9 cellular contexts compared by ENCODE assay signal in genomic region chr12:26748741-26749431, GRCh38.
DNase-seq lines count a peak whose midpoint lies in the region; ATAC-seq and TF ChIP-seq lines count a peak whose summit lies in the region.
"Had no signal": no experiment of that assay in that cellular context is flagged by ENCODE, and none has a peak within 500 bp of the region (broad histone marks: within the 10 kb centered on the region; RNA-seq: fewer than 3 reads in every experiment).

No MANE protein-coding gene starts in this region.

- no peaks in the 10 kb centered on the region for H3K9me3 ChIP-seq in smooth muscle cell (replicated peaks; ENCODE audit: low read depth)
- H3K9me3 ChIP-seq: SJSA1 had no signal

- peaks cover 58% of the 10 kb centered on the region for H3K4me1 Mint-ChIP-seq in activated CD4-positive, alpha-beta T cell treated with anti-CD3 and anti-CD28 coated beads, Interleukin-2, amount 10 ng/mL, durations not matched to agents 7 days and 5 days
- peaks cover 42% of the 10 kb centered on the region for H3K4me1 Mint-ChIP-seq in activated naive CD8-positive, alpha-beta T cell treated with anti-CD3 and anti-CD28 coated beads, Interleukin-2, amount 10 ng/mL, durations not matched to agents 7 days and 5 days

- no peak for DNase-seq in activated CD4-positive, alpha-beta T cell treated with anti-CD3 and anti-CD28 coated beads, Interleukin-2, amount 10 ng/mL, durations not matched to agents 7 days and 5 days
- no peak for DNase-seq in activated CD4-positive, alpha-beta T cell treated with anti-CD3 and anti-CD28 coated beads for 1 hour
- DNase-seq in activated naive CD8-positive, alpha-beta T cell treated with anti-CD3 and anti-CD28 coated beads, Interleukin-2, amount 10 ng/mL, durations not matched to agents 7 days and 5 days, result no peak
- DNase-seq in smooth muscle cell (lab: John Stamatoyannopoulos, UW; ENCODE audit: unreplicated experiment), result no peak
- no peak for DNase-seq in epidermal melanocyte (ENCODE audit: insufficient read length, low spot score)
- no peak for DNase-seq in foreskin melanocyte
- no peak for DNase-seq in NCI-H2196 (lab: John Stamatoyannopoulos, UW; ENCODE audit: unreplicated experiment)

- no peak overlapping the region for H2AFZ ChIP-seq in smooth muscle cell (ENCODE audit: low read depth)

- peak overlapping the region; percentile 87 for H3K27ac ChIP-seq in smooth muscle cell (ENCODE audit: low read depth)
- H3K27ac ChIP-seq: SJSA1 had no signal

- H3K9ac ChIP-seq in smooth muscle cell (ENCODE audit: low read depth), result peak overlapping the region; percentile 16

- H3K9me3 Mint-ChIP-seq in activated CD4-positive, alpha-beta T cell treated with anti-CD3 and anti-CD28 coated beads, Interleukin-2, amount 10 ng/mL, durations not matched to agents 7 days and 5 days, result peaks cover 17% of the 10 kb centered on the region
- H3K9me3 Mint-ChIP-seq in activated naive CD8-positive, alpha-beta T cell treated with anti-CD3 and anti-CD28 coated beads, Interleukin-2, amount 10 ng/mL, durations not matched to agents 7 days and 5 days, result peaks cover 6% of the 10 kb centered on the region

- peak overlapping the region; percentile 82 for H3K4me2 ChIP-seq in smooth muscle cell

- peaks cover 14% of the 10 kb centered on the region for H3K4me1 ChIP-seq in smooth muscle cell (ENCODE audit: low read depth)

- WGBS in smooth muscle cell (ENCODE audit: low lambda C conversion rate), result 31% methylated on average over 4 of the region's 4 CpGs

- no peak for TF ChIP-seq CTCF in smooth muscle cell (IDR thresholded peaks at IDR 0.05; ENCODE audit: borderline replicate concordance, insufficient read depth, poor library complexity, severe bottlenecking)

- CTCF ChIA-PET in activated CD4-positive, alpha-beta T cell treated with anti-CD3 and anti-CD28 coated beads, Interleukin-2, amount 10 ng/mL, durations not matched to agents 7 days and 5 days (lab: Charles Lee), result no interaction called here

- peak; percentile 37 for ATAC-seq in HG03066 (IDR thresholded peaks at IDR 0.05; ENCODE audit: low read depth, unreplicated experiment)
- ATAC-seq in activated naive CD8-positive, alpha-beta T cell treated with anti-CD3 and anti-CD28 coated beads, Interleukin-2, amount 10 ng/mL, durations not matched to agents 7 days and 5 days (ENCODE audit: low read depth), result peak; percentile 40

- no peaks in the 10 kb centered on the region for H4K20me1 ChIP-seq in smooth muscle cell (ENCODE audit: low read depth)

- H3K4me3 ChIP-seq in smooth muscle cell, result peak overlapping the region; percentile 14
- H3K4me3 ChIP-seq: SJSA1 had no signal

- H3K79me2 ChIP-seq in smooth muscle cell (ENCODE audit: low read depth), result no peaks in the 10 kb centered on the region

- no peaks in the 10 kb centered on the region for H3K27me3 ChIP-seq in smooth muscle cell (ENCODE audit: low read depth)
- H3K27me3 ChIP-seq: SJSA1 had no signal

- no peaks in the 10 kb centered on the region for H3K36me3 ChIP-seq in smooth muscle cell (ENCODE audit: low read depth)
- H3K36me3 ChIP-seq: SJSA1 had no signal

- peak overlapping the region; percentile 18 for H3K4me3 Mint-ChIP-seq in activated CD4-positive, alpha-beta T cell treated with anti-CD3 and anti-CD28 coated beads, Interleukin-2, amount 10 ng/mL, durations not matched to agents 7 days and 5 days
- H3K4me3 Mint-ChIP-seq in activated naive CD8-positive, alpha-beta T cell treated with anti-CD3 and anti-CD28 coated beads, Interleukin-2, amount 10 ng/mL, durations not matched to agents 7 days and 5 days, result peak overlapping the region; percentile 64

- H3F3A ChIP-seq in smooth muscle cell (ENCODE audit: low read depth), result peaks cover 16% of the 10 kb centered on the region

- H3K27me3 Mint-ChIP-seq in activated CD4-positive, alpha-beta T cell treated with anti-CD3 and anti-CD28 coated beads, Interleukin-2, amount 10 ng/mL, durations not matched to agents 7 days and 5 days, result no peaks in the 10 kb centered on the region
- H3K27me3 Mint-ChIP-seq in activated naive CD8-positive, alpha-beta T cell treated with anti-CD3 and anti-CD28 coated beads, Interleukin-2, amount 10 ng/mL, durations not matched to agents 7 days and 5 days, result no peaks in the 10 kb centered on the region

- peak overlapping the region; percentile 85 for H3K27ac Mint-ChIP-seq in activated CD4-positive, alpha-beta T cell treated with anti-CD3 and anti-CD28 coated beads, Interleukin-2, amount 10 ng/mL, durations not matched to agents 7 days and 5 days
- H3K27ac Mint-ChIP-seq in activated naive CD8-positive, alpha-beta T cell treated with anti-CD3 and anti-CD28 coated beads, Interleukin-2, amount 10 ng/mL, durations not matched to agents 7 days and 5 days, result peak overlapping the region; percentile 84

- POLR2A ChIA-PET in activated CD4-positive, alpha-beta T cell treated with anti-CD3 and anti-CD28 coated beads, Interleukin-2, amount 10 ng/mL, durations not matched to agents 7 days and 5 days (lab: Charles Lee), result no interaction called here
- POLR2A ChIA-PET in activated naive CD8-positive, alpha-beta T cell treated with anti-CD3 and anti-CD28 coated beads, Interleukin-2, amount 10 ng/mL, durations not matched to agents 7 days and 5 days (lab: Charles Lee), result no interaction called here

- H3K36me3 Mint-ChIP-seq in activated CD4-positive, alpha-beta T cell treated with anti-CD3 and anti-CD28 coated beads, Interleukin-2, amount 10 ng/mL, durations not matched to agents 7 days and 5 days (ENCODE audit: low read depth), result peaks cover 17% of the 10 kb centered on the region
- H3K36me3 Mint-ChIP-seq in activated naive CD8-positive, alpha-beta T cell treated with anti-CD3 and anti-CD28 coated beads, Interleukin-2, amount 10 ng/mL, durations not matched to agents 7 days and 5 days, result peaks cover 21% of the 10 kb centered on the region
